ENCODE assay signal across 8 cellular contexts in the genomic region with DNA sequence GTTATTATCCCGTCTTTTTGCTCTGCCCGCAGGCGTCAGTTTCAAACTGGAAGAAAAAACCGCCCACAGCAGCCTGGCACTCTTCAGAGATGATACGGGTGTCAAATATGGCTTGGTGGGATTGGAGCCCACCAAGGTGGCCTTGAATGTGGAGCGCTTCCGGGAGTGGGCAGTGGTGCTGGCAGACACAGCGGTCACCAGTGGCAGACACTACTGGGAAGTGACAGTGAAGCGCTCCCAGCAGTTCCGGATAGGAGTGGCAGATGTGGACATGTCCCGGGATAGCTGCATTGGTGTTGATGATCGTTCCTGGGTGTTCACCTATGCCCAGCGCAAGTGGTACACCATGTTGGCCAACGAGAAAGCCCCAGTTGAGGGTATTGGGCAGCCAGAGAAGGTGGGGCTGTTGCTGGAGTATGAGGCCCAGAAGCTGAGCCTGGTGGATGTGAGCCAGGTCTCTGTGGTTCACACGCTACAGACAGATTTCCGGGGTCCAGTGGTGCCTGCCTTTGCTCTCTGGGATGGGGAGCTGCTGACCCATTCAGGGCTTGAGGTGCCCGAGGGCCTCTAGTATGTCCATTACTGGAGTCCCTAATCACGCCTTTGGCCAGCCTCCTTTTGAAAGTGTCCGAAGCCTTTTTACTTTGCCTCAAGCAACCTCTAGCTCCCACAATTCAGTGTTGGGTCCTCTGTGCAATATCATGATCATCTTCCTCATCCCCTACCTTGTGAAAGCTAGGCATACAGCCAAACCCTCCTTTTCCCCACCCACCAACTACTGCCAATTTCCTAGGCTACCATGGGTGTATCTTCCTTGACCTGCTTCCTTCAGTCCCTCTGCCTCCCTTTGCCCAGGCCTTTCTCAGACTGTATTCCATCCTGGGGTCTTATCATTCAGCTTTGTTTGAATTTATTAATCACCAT.
DNase-seq lines count a peak whose midpoint lies in the region; ATAC-seq lines count a peak whose summit lies in the region.

No MANE protein-coding gene starts in this region.

- H3K9ac ChIP-seq in duodenal mucosa (ENCODE audit: low read depth in 1 of 2, low read length in 2 of 2) = peak overlapping the region; percentile 79 to 86
- H3K9ac ChIP-seq in muscle layer of colon (ENCODE audit: low read length) = peak overlapping the region; percentile 100

- peak overlapping the region; percentile 95 for H3K4me3 Mint-ChIP-seq in T-helper 1 cell treated with Interleukin-12 subunit alpha and Interleukin-12 subunit beta and Interleukin-4 antibody, amounts not matched to agents 30 μg/mL and 1 μg/mL, for 36 hours

- no peaks in the 10 kb centered on the region for H3K9me3 ChIP-seq in duodenal mucosa (ENCODE audit: control insufficient read depth in 1 of 2, low read length in 2 of 2)
- H3K9me3 ChIP-seq in muscle layer of colon (ENCODE audit: low read length) = no peaks in the 10 kb centered on the region

- H3K27me3 Mint-ChIP-seq in T-helper 1 cell treated with Interleukin-12 subunit alpha and Interleukin-12 subunit beta and Interleukin-4 antibody, amounts not matched to agents 30 μg/mL and 1 μg/mL, for 36 hours (ENCODE audit: low read depth) = no peaks in the 10 kb centered on the region

- H3K36me3 Mint-ChIP-seq in T-helper 1 cell treated with Interleukin-12 subunit alpha and Interleukin-12 subunit beta and Interleukin-4 antibody, amounts not matched to agents 30 μg/mL and 1 μg/mL, for 36 hours (ENCODE audit: low read depth) = peaks cover 2% of the 10 kb centered on the region

- H3K4me1 Mint-ChIP-seq in T-helper 1 cell treated with Interleukin-12 subunit alpha and Interleukin-12 subunit beta and Interleukin-4 antibody, amounts not matched to agents 30 μg/mL and 1 μg/mL, for 36 hours (ENCODE audit: low read depth) = peaks cover 21% of the 10 kb centered on the region

- no peak overlapping the region for H3K27ac ChIP-seq in duodenal mucosa (ENCODE audit: low read depth, low read length)
- peak overlapping the region; percentile 56 for H3K27ac ChIP-seq in muscle layer of colon (ENCODE audit: low read depth, low read length)

- peak overlapping the region; percentile 95 for H3K27ac Mint-ChIP-seq in T-helper 1 cell treated with Interleukin-12 subunit alpha and Interleukin-12 subunit beta and Interleukin-4 antibody, amounts not matched to agents 30 μg/mL and 1 μg/mL, for 36 hours

- ATAC-seq in HG02642 (IDR thresholded peaks at IDR 0.05; ENCODE audit: poor library complexity, unreplicated experiment) = no peak

- DNase-seq in T-helper 1 cell (no peak), RPMI8226 (peak; percentile 72), HuH-7.5 (ENCODE audit: low spot score) (no peak), NCI-H82 treated with DMSO at 0.1 percent for 48 hours (lab: John Stamatoyannopoulos, UW; ENCODE audit: unreplicated experiment) (no peak)

- peaks cover 10 to 11% of the 10 kb centered on the region in 2 donors for H3K4me1 ChIP-seq in duodenal mucosa (ENCODE audit: control insufficient read depth in 1 of 2, insufficient read depth in 2 of 2, low read length in 2 of 2)
- H3K4me1 ChIP-seq in muscle layer of colon (ENCODE audit: insufficient read depth, low read length) = peaks cover 11% of the 10 kb centered on the region

- peak overlapping the region; percentile 93 to 97 for H3K4me3 ChIP-seq in duodenal mucosa (ENCODE audit: low read depth in 1 of 2, low read length in 2 of 2)
- peak overlapping the region; percentile 58 to 100 for H3K4me3 ChIP-seq in muscle layer of colon (ENCODE audit: low read depth in 1 of 2, low read length in 2 of 2)

- H3K27me3 ChIP-seq in duodenal mucosa (ENCODE audit: control insufficient read depth in 1 of 2, insufficient read depth in 2 of 2, low read length in 2 of 2) (no peaks in the 10 kb centered on the region), muscle layer of colon (ENCODE audit: control insufficient read depth in 1 of 2, insufficient read depth in 2 of 2, low read length in 2 of 2) (no peaks in the 10 kb centered on the region)

- H3K36me3 ChIP-seq in duodenal mucosa (ENCODE audit: control insufficient read depth in 1 of 2, insufficient read depth in 2 of 2, low read length in 2 of 2) (peaks cover 0 to 12% of the 10 kb centered on the region in 2 donors), muscle layer of colon (ENCODE audit: insufficient read depth, low read length) (no peaks in the 10 kb centered on the region)

- H3K9me3 Mint-ChIP-seq in T-helper 1 cell treated with Interleukin-12 subunit alpha and Interleukin-12 subunit beta and Interleukin-4 antibody, amounts not matched to agents 30 μg/mL and 1 μg/mL, for 36 hours = no peaks in the 10 kb centered on the region
